In the genomic region with DNA sequence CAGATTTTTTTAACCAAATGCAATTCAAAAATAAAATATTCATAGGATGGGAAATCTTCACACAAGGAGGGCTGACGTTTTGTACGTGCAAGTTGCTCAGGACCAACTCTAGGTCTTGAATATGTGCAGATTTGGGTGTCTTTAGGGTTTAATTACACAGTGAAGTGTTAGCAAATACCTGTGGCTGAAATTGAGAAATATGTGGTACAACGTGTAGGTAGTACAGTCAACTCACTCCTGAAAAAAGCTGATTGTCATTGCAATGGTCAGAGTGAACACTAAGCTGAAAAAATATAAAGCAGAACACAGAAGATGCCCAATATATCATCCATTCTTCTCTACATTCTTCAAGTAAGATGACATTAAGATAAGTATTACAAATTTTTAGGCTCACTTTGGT, we compare ENCODE assay signal across 15 cellular contexts.
DNase-seq lines count a peak whose midpoint lies in the region; ATAC-seq lines count a peak whose summit lies in the region.
"Had no signal": no experiment of that assay in that cellular context is flagged by ENCODE, and none has a peak within 500 bp of the region (broad histone marks: within the 10 kb centered on the region; RNA-seq: fewer than 3 reads in every experiment).

No MANE protein-coding gene starts in this region.

- DNase-seq in NCI-H748 (lab: John Stamatoyannopoulos, UW; ENCODE audit: unreplicated experiment) (peak; percentile 39), NCI-H748 treated with DMSO at 0.1 percent for 48 hours (lab: John Stamatoyannopoulos, UW) (no peak), NCI-H69 (lab: John Stamatoyannopoulos, UW) (peak; percentile 36), medulla oblongata (ENCODE audit: extremely low spot score) (no peak)
- DNase-seq: CD4-positive, alpha-beta memory T cell; DMS79; GDM1; HCEC 1CT; Kasumi-1; KBM-7 had no signal

- peak; percentile 66 for ATAC-seq in HG02870 (IDR thresholded peaks at IDR 0.05; ENCODE audit: unreplicated experiment)
- ATAC-seq in HG03439 (IDR thresholded peaks at IDR 0.05; ENCODE audit: unreplicated experiment), result no peak
- no peak for ATAC-seq in HG03097 (IDR thresholded peaks at IDR 0.05; ENCODE audit: low FRiP score, unreplicated experiment)
- ATAC-seq: A549, GM23338 had no signal

Comparison
In these comparisons a context has a peak if more than half of its experiments do, and no peak if none do; other contexts are left out.
1. DNase-seq: peak in NCI-H748 (single experiment) and NCI-H69 (single experiment); none in NCI-H748 treated with DMSO at 0.1 percent for 48 hours (single experiment) and medulla oblongata (single experiment).